ENCODE assay signal across 13 cellular contexts in genomic region chr6:47302043-47302442, GRCh38.
A peak's percentile ranks its signal among the peaks of the same experiment; 100 is the strongest.
DNase-seq lines count a peak whose midpoint lies in the region; ATAC-seq and TF ChIP-seq lines count a peak whose summit lies in the region.
"Had no signal": no experiment of that assay in that cellular context is flagged by ENCODE, and none has a peak within 500 bp of the region (broad histone marks: within the 10 kb centered on the region; RNA-seq: fewer than 3 reads in every experiment).

No MANE protein-coding gene starts in this region.

- no peaks in the 10 kb centered on the region for H3K36me3 ChIP-seq in MM.1S (replicated peaks; ENCODE audit: insufficient read depth, low read length)
- H3K36me3 ChIP-seq: sigmoid colon, thyroid gland had no signal

- H4K20me1 ChIP-seq in MM.1S (ENCODE audit: insufficient read depth, low read length): no peaks in the 10 kb centered on the region

- no peak overlapping the region for H3K4me3 ChIP-seq in MM.1S (ENCODE audit: low read length)
- H3K4me3 ChIP-seq: sigmoid colon, thyroid gland had no signal

- DNase-seq in MM.1S: peak; percentile 26
- DNase-seq in activated CD4-positive, alpha-beta T cell treated with anti-CD3 and anti-CD28 coated beads for 48 hours: no peak
- no peak for DNase-seq in activated effector memory CD4-positive, alpha-beta T cell treated with Interleukin-2 at 50 U/mL for 16 hours
- DNase-seq: CD4-positive, alpha-beta memory T cell; sigmoid colon; stimulated activated CD8-positive, alpha-beta memory T cell treated with anti-CD3 and anti-CD28 coated beads, Interleukin-4, amount 100 ng/mL, for 48 hours; thyroid gland had no signal

- no peaks in the 10 kb centered on the region for H3K9me2 ChIP-seq in MM.1S (replicated peaks; ENCODE audit: insufficient read depth, low read length)

- ATAC-seq in GM18502 (IDR thresholded peaks at IDR 0.05; ENCODE audit: poor library complexity, unreplicated experiment): peak; percentile 70
- ATAC-seq in GM19438 (IDR thresholded peaks at IDR 0.05; ENCODE audit: low read depth, unreplicated experiment): peak; percentile 64
- ATAC-seq in HG02798 (IDR thresholded peaks at IDR 0.05; ENCODE audit: poor library complexity, unreplicated experiment): peak; percentile 65
- no peak for ATAC-seq in GM19351 (IDR thresholded peaks at IDR 0.05; ENCODE audit: unreplicated experiment)
- ATAC-seq in HG02610 (IDR thresholded peaks at IDR 0.05; ENCODE audit: unreplicated experiment): no peak

- no peak overlapping the region for H2AFZ ChIP-seq in MM.1S (ENCODE audit: low read length)

- H3K4me1 ChIP-seq in MM.1S (ENCODE audit: low read length): no peaks in the 10 kb centered on the region
- H3K4me1 ChIP-seq: thyroid gland had no signal

- no peak overlapping the region for H3K27ac ChIP-seq in MM.1S (ENCODE audit: low read length)
- H3K27ac ChIP-seq: epithelial cell of prostate, sigmoid colon, thyroid gland had no signal

- no peaks in the 10 kb centered on the region for H3K9me3 ChIP-seq in MM.1S (replicated peaks; ENCODE audit: insufficient read depth, low read length)
- H3K9me3 ChIP-seq: sigmoid colon, thyroid gland had no signal

- H3K79me2 ChIP-seq in MM.1S (ENCODE audit: low read length): no peaks in the 10 kb centered on the region

- no peak overlapping the region for H3K4me2 ChIP-seq in MM.1S (ENCODE audit: low read depth, low read length)

- no peaks in the 10 kb centered on the region for H3K27me3 ChIP-seq in MM.1S (replicated peaks; ENCODE audit: insufficient read depth, low read length)
- H3K27me3 ChIP-seq: sigmoid colon, thyroid gland had no signal

- no peaks in the 10 kb centered on the region for H3F3A ChIP-seq in MM.1S (ENCODE audit: insufficient read depth, low read length)

- no peak for TF ChIP-seq CTCF in MM.1S (IDR thresholded peaks at IDR 0.05; ENCODE audit: low read length)

- H3K9ac ChIP-seq in MM.1S (ENCODE audit: low read length): no peak overlapping the region

Comparison
In these comparisons a context has a peak if more than half of its experiments do, and no peak if none do; other contexts are left out.
1. ATAC-seq: peak in GM18502 (single experiment), GM19438 (single experiment) and HG02798 (single experiment); none in GM19351 (single experiment) and HG02610 (single experiment).